Comparison of ENCODE assay signal across 14 cellular contexts in the genomic region with DNA sequence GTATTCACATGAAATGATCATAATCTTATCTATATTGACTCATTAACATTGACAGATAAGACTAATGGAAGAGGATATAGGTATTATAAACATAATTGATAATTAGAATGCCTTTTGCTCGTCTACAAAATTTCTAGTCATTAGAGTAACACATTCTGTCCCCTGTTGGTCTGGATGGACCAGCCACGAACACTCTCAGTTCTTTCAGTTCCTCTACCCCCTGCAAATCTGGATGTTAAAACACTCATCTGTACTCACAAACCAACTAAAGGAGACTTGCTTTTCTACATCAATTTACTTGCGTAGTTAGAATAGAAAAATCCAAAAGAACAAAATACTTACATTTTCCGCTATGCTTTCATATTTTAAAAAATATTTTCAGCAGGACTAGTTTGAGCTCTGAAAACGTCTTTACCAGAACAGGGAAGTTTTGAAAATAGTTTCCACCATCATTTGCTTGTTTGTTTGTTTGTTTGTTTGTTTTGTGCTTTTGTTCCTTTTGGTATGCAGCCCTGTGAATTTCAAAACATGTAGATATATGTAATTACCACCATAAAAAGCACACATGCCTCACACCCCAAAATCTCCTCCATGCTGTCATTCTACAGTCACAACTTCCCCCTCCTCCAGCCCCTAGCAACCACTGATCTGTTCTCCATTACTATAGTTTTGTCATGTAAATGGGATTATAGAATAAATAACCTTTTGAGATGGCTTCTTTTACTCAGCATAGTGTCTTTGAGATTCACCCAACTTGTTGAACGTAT.
DNase-seq lines count a peak whose midpoint lies in the region; TF ChIP-seq lines count a peak whose summit lies in the region.
"Had no signal": no experiment of that assay in that cellular context is flagged by ENCODE, and none has a peak within 500 bp of the region (broad histone marks: within the 10 kb centered on the region; RNA-seq: fewer than 3 reads in every experiment).

No MANE protein-coding gene starts in this region.

- H3K9me3 ChIP-seq in OCI-LY3 (ENCODE audit: insufficient read depth, low read length) (no peaks in the 10 kb centered on the region), iPS-15b (ENCODE audit: control insufficient read depth, insufficient read depth, low read length) (no peaks in the 10 kb centered on the region)
- H3K9me3 ChIP-seq: Caco-2 had no signal

- H3K27ac ChIP-seq in OCI-LY3 (ENCODE audit: low read length): no peak overlapping the region
- H3K27ac ChIP-seq: 22Rv1 had no signal

- H3K4me1 ChIP-seq in OCI-LY3 (ENCODE audit: low read length) (peaks cover 10% of the 10 kb centered on the region), iPS-15b (ENCODE audit: control insufficient read depth, insufficient read depth, low read length) (peaks cover 14% of the 10 kb centered on the region)
- H3K4me1 ChIP-seq: Caco-2 had no signal

- no peak overlapping the region for H2AFZ ChIP-seq in OCI-LY3 (ENCODE audit: low read depth, low read length)

- TF ChIP-seq CTCF in OCI-LY3 (IDR thresholded peaks at IDR 0.05; ENCODE audit: low read depth, low read length): no peak
- TF ChIP-seq CTCF in GM13976 (IDR thresholded peaks at IDR 0.05; ENCODE audit: borderline replicate concordance, control extremely low read depth, extremely low read depth, insufficient read depth, missing control alignments): no peak

- H3K36me3 ChIP-seq in OCI-LY3 (replicated peaks; ENCODE audit: low read depth, low read length): no peaks in the 10 kb centered on the region
- no peaks in the 10 kb centered on the region for H3K36me3 ChIP-seq in iPS-15b (ENCODE audit: control insufficient read depth, insufficient read depth, low read length)

- H3K4me3 ChIP-seq in OCI-LY3 (ENCODE audit: low read length): no peak overlapping the region; the same call in 1 of the 2 replicates
- H3K4me3 ChIP-seq in iPS-15b (ENCODE audit: low read depth, low read length): peak overlapping the region; percentile 3

- H3K4me2 ChIP-seq in OCI-LY3 (ENCODE audit: low read length): peak overlapping the region; percentile 39; the same call in 1 of the 2 replicates

- in situ Hi-C loops in GM13976 (cut with MboI; ENCODE audit: low sequenced_read_pairs, unreplicated experiment): no loop called here

- DNase-seq in NOMO-1 (lab: John Stamatoyannopoulos, UW; ENCODE audit: unreplicated experiment in 2 of 2) (peak; percentile 28 to 47), NOMO-1 treated with dmso at 0.1 percent for 144 hours (lab: John Stamatoyannopoulos, UW; ENCODE audit: unreplicated experiment) (no peak), NCI-H2196 treated with DMSO at 0.1 percent for 48 hours (lab: John Stamatoyannopoulos, UW; ENCODE audit: unreplicated experiment) (no peak), NCI-H2227 (lab: John Stamatoyannopoulos, UW; ENCODE audit: unreplicated experiment) (no peak), GM13976 (ENCODE audit: low spot score) (no peak), EL (no peak)
- DNase-seq: Caco-2; CD8-positive, alpha-beta memory T cell; DND-41; GF-D8; H7 had no signal

- no peaks in the 10 kb centered on the region for H3K27me3 ChIP-seq in OCI-LY3 (ENCODE audit: low read depth, low read length)
- peaks cover 14% of the 10 kb centered on the region for H3K27me3 ChIP-seq in iPS-15b (ENCODE audit: control insufficient read depth, insufficient read depth, low read length)

- H4K20me1 ChIP-seq in OCI-LY3 (ENCODE audit: insufficient read depth, low read length): no peaks in the 10 kb centered on the region

- H3K79me2 ChIP-seq in OCI-LY3 (ENCODE audit: low read length): no peaks in the 10 kb centered on the region

- H3K9ac ChIP-seq in OCI-LY3 (ENCODE audit: low read length) (no peak overlapping the region), iPS-15b (ENCODE audit: low read depth, low read length) (no peak overlapping the region)

Comparison
In these comparisons a context has a peak if more than half of its experiments do, and no peak if none do; other contexts are left out.
1. DNase-seq: peak in NOMO-1 (2 of 2); none in NOMO-1 treated with dmso at 0.1 percent for 144 hours (single experiment), NCI-H2196 treated with DMSO at 0.1 percent for 48 hours (single experiment), NCI-H2227 (single experiment), GM13976 (single experiment) and EL (single experiment).